9 cellular contexts compared by ENCODE assay signal in genomic region chr2:194867328-194867727, GRCh38.
DNase-seq lines count a peak whose midpoint lies in the region; ATAC-seq and TF ChIP-seq lines count a peak whose summit lies in the region.
"Had no signal": no experiment of that assay in that cellular context is flagged by ENCODE, and none has a peak within 500 bp of the region (broad histone marks: within the 10 kb centered on the region; RNA-seq: fewer than 3 reads in every experiment).

No MANE protein-coding gene starts in this region.

- H3K4me2 ChIP-seq in SK-N-SH, result no peak overlapping the region
- H3K4me2 ChIP-seq: BLaER1 treated with 17β-estradiol and CSF1 and Interleukin-3, amounts not matched to agents 10 nM and 100 nM had no signal

- ATAC-seq in HG03571 (IDR thresholded peaks at IDR 0.05; ENCODE audit: unreplicated experiment) (peak; percentile 50), left lobe of liver (peak; percentile 76)

- H3K27me3 ChIP-seq in SK-N-SH (ENCODE audit: insufficient read depth), result no peaks in the 10 kb centered on the region
- H3K27me3 ChIP-seq: BLaER1 treated with 17β-estradiol and CSF1 and Interleukin-3, amounts not matched to agents 10 nM and 100 nM had no signal

- H3F3A ChIP-seq in SK-N-SH (replicated peaks; ENCODE audit: insufficient read depth), result no peaks in the 10 kb centered on the region

- peak; percentile 46 for TF ChIP-seq RAD21 in SK-N-SH (IDR thresholded peaks at IDR 0.05; ENCODE audit: low read length)

- H3K9me2 ChIP-seq in SK-N-SH, result no peaks in the 10 kb centered on the region

- no peaks in the 10 kb centered on the region for H3K36me3 Mint-ChIP-seq in activated naive CD8-positive, alpha-beta T cell treated with anti-CD3 and anti-CD28 coated beads for 36 hours

- no peak overlapping the region for H3K4me3 Mint-ChIP-seq in activated naive CD8-positive, alpha-beta T cell treated with anti-CD3 and anti-CD28 coated beads for 36 hours

- DNase-seq in NCI-H2196 (lab: John Stamatoyannopoulos, UW; ENCODE audit: unreplicated experiment), result peak; percentile 7
- no peak for DNase-seq in NCI-H2196 treated with DMSO at 0.1 percent for 48 hours (lab: John Stamatoyannopoulos, UW; ENCODE audit: unreplicated experiment)
- DNase-seq in SK-N-SH, result peak; percentile 2
- DNase-seq in left lobe of liver (ENCODE audit: low spot score), result no peak
- DNase-seq in activated gamma-delta T cell treated with Interleukin-2 at 50 U/mL for 16 hours, result no peak
- no peak for DNase-seq in activated naive CD8-positive, alpha-beta T cell treated with anti-CD3 and anti-CD28 coated beads for 36 hours
- DNase-seq in activated naive CD4-positive, alpha-beta T cell (lab: John Stamatoyannopoulos, UW), result no peak

- no peaks in the 10 kb centered on the region for H3K79me2 ChIP-seq in SK-N-SH (ENCODE audit: insufficient read depth)

- TF ChIP-seq CTCF in SK-N-SH (IDR thresholded peaks at IDR 0.05), result peak; percentile 80

- peak overlapping the region in 1 of 2 experiments; percentile 44; a peak in 1 of 4 replicates for H3K4me3 ChIP-seq in SK-N-SH (ENCODE audit: low read depth in 2 of 2, low read length in 1 of 2)
- H3K4me3 ChIP-seq: BLaER1 treated with 17β-estradiol and CSF1 and Interleukin-3, amounts not matched to agents 10 nM and 100 nM had no signal

- H2AFZ ChIP-seq in SK-N-SH (ENCODE audit: low read depth), result no peak overlapping the region

- H3K9ac ChIP-seq in SK-N-SH, result no peak overlapping the region
- H3K9ac ChIP-seq: BLaER1 treated with 17β-estradiol and CSF1 and Interleukin-3, amounts not matched to agents 10 nM and 100 nM had no signal

- no peaks in the 10 kb centered on the region for H3K27me3 Mint-ChIP-seq in activated naive CD8-positive, alpha-beta T cell treated with anti-CD3 and anti-CD28 coated beads for 36 hours

- no peaks in the 10 kb centered on the region for H3K9me3 Mint-ChIP-seq in activated naive CD8-positive, alpha-beta T cell treated with anti-CD3 and anti-CD28 coated beads for 36 hours

- CTCF ChIA-PET in SK-N-SH (lab: Yijun Ruan, JAX), result interaction anchor here (0.8 to 1.3 kb wide), 8 partner anchors 10 to 700 kb away, joined by 3 to 6 read pairs (median 3); no protein-coding TSS in a partner anchor

- peaks cover 2% of the 10 kb centered on the region for H3K4me1 Mint-ChIP-seq in activated naive CD8-positive, alpha-beta T cell treated with anti-CD3 and anti-CD28 coated beads for 36 hours

- no peaks in the 10 kb centered on the region for H4K20me1 ChIP-seq in SK-N-SH (ENCODE audit: insufficient read depth)
- H4K20me1 ChIP-seq: BLaER1 treated with 17β-estradiol and CSF1 and Interleukin-3, amounts not matched to agents 10 nM and 100 nM had no signal

- no peak overlapping the region for H3K27ac ChIP-seq in SK-N-SH (ENCODE audit: low read depth in 2 of 2, low read length in 1 of 2)
- H3K27ac ChIP-seq: BLaER1 treated with 17β-estradiol and CSF1 and Interleukin-3, amounts not matched to agents 10 nM and 100 nM had no signal

- no peaks in the 10 kb centered on the region for H3K9me3 ChIP-seq in SK-N-SH
- H3K9me3 ChIP-seq: BLaER1 treated with 17β-estradiol and CSF1 and Interleukin-3, amounts not matched to agents 10 nM and 100 nM had no signal

- H3K4me1 ChIP-seq in SK-N-SH (ENCODE audit: control insufficient read depth in 1 of 2, insufficient read depth in 2 of 2, low read depth in 1 of 2, low read length in 1 of 2), result no peaks in the 10 kb centered on the region
- H3K4me1 ChIP-seq: BLaER1 treated with 17β-estradiol and CSF1 and Interleukin-3, amounts not matched to agents 10 nM and 100 nM had no signal

- H3K27ac Mint-ChIP-seq in activated naive CD8-positive, alpha-beta T cell treated with anti-CD3 and anti-CD28 coated beads for 36 hours, result no peak overlapping the region

- POLR2A ChIA-PET in SK-N-SH (lab: Yijun Ruan, JAX), result no interaction called here

- no peaks in the 10 kb centered on the region for H3K36me3 ChIP-seq in SK-N-SH (replicated peaks in 1 of 2; ENCODE audit: control insufficient read depth in 1 of 2, insufficient read depth in 2 of 2, low read length in 1 of 2)
- H3K36me3 ChIP-seq: BLaER1 treated with 17β-estradiol and CSF1 and Interleukin-3, amounts not matched to agents 10 nM and 100 nM had no signal

- no peak for TF ChIP-seq EP300 in SK-N-SH (IDR thresholded peaks at IDR 0.05; ENCODE audit: borderline replicate concordance in 1 of 2, low read depth in 1 of 2, low read length in 1 of 2)

- WGBS in SK-N-SH (ENCODE audit: low lambda C conversion rate), result 4% methylated on average over 1 of the region's 1 CpG

TF ChIP-seq in SK-N-SH, 30 proteins besides CTCF, POLR2A, EP300 and RAD21:
- 0 out of 2 replicates have a peak, but pooled peaks have one; percentile 7 for TF ChIP-seq SMC3 (IDR thresholded peaks at IDR 0.05; ENCODE audit: low read depth, low read length)
- TF ChIP-seq RFX5 (IDR thresholded peaks at IDR 0.05; ENCODE audit: low read length), result no peak
- TF ChIP-seq FOXM1 (IDR thresholded peaks at IDR 0.05; ENCODE audit: low read depth), result no peak
- no peak for TF ChIP-seq JUND (IDR thresholded peaks at IDR 0.05)
- TF ChIP-seq RCOR1 (IDR thresholded peaks at IDR 0.05; ENCODE audit: low read length), result no peak
- TF ChIP-seq CHD2 (IDR thresholded peaks at IDR 0.05; ENCODE audit: low read length, partially characterized antibody), result no peak

Comparison
In these comparisons a context has a peak if more than half of its experiments do, and no peak if none do; other contexts are left out.
1. DNase-seq: peak in NCI-H2196 (single experiment) and SK-N-SH (single experiment); none in NCI-H2196 treated with DMSO at 0.1 percent for 48 hours (single experiment), left lobe of liver (single experiment), activated gamma-delta T cell treated with Interleukin-2 at 50 U/mL for 16 hours (single experiment), activated naive CD8-positive, alpha-beta T cell treated with anti-CD3 and anti-CD28 coated beads for 36 hours (single experiment) and activated naive CD4-positive, alpha-beta T cell (0 of 4).